22 cellular contexts compared by ENCODE assay signal in the genomic region with DNA sequence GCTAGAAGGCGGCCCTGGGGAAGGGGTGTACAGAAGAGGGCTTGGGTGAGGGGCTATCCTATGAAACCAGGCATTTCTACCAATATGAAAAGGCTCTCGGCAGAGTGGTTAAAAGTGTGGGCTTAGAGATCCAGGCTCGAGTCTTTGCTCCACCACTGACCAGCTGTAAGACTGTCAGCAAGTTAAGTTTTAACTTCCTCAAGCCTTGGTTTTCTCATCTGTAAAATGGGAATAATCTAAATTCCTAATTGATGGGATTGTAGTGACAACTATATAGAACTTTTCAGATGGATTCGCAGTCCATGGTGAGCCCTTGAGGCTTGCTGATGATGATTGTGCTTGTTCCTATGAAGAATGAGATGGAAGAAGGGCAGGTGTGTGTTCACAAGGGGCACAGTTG.
"Had no signal": no experiment of that assay in that cellular context is flagged by ENCODE, and none has a peak within 500 bp of the region (broad histone marks: within the 10 kb centered on the region; RNA-seq: fewer than 3 reads in every experiment).

No MANE protein-coding gene starts in this region.

- H3K36me3 ChIP-seq: gastrocnemius medialis, heart left ventricle, neutrophil, spleen, thoracic aorta, transverse colon had no signal

- H3K27me3 ChIP-seq: gastrocnemius medialis, heart left ventricle had no signal

- DNase-seq: effector memory CD4-positive, alpha-beta T cell; foreskin fibroblast; gastrocnemius medialis; heart left ventricle; kidney; mesenchymal stem cell; mucosa of descending colon; naive B cell; right cardiac atrium; spleen; stimulated activated CD4-positive, alpha-beta T cell treated with anti-CD3 and anti-CD28 coated beads, Interleukin-4, amount 100 ng/mL, for 4 hours; stimulated activated naive CD8-positive, alpha-beta T cell treated with anti-CD3 and anti-CD28 coated beads, Interleukin-15, Interleukin-2, amounts not matched to agents 100 U/mL and 50 U/mL, for 24 hours; substantia nigra; transverse colon had no signal

- H3K27ac ChIP-seq: coronary artery, gastrocnemius medialis, hepatocyte, neutrophil, thoracic aorta, transverse colon had no signal

- H3K4me1 ChIP-seq: gastrocnemius medialis, transverse colon had no signal

- ATAC-seq: gastrocnemius medialis; heart left ventricle; left lobe of liver; mucosa of descending colon; right cardiac atrium; stimulated activated memory B cell treated with anti-CD40 and anti-IgM and Interleukin-4, amounts not matched to agents 10 μg/mL and 1 μg/mL and 100 μg/mL, for 72 hours; stimulated activated naive CD8-positive, alpha-beta T cell treated with anti-CD3 and anti-CD28 coated beads, Interleukin-15, Interleukin-2, amounts not matched to agents 100 U/mL and 50 U/mL, for 24 hours had no signal

- H3K9ac ChIP-seq: parathyroid adenoma had no signal

- H3K4me3 ChIP-seq: coronary artery, gastrocnemius medialis, heart left ventricle, hepatocyte, mucosa of descending colon, skin epidermis, spleen, thoracic aorta, transverse colon had no signal

- H3K4me2 ChIP-seq: hepatocyte had no signal

- H3K9me3 ChIP-seq: gastrocnemius medialis, heart left ventricle, mucosa of descending colon, neutrophil, spleen, thoracic aorta, transverse colon had no signal
